ENCODE assay signal across 8 cellular contexts in the genomic region with DNA sequence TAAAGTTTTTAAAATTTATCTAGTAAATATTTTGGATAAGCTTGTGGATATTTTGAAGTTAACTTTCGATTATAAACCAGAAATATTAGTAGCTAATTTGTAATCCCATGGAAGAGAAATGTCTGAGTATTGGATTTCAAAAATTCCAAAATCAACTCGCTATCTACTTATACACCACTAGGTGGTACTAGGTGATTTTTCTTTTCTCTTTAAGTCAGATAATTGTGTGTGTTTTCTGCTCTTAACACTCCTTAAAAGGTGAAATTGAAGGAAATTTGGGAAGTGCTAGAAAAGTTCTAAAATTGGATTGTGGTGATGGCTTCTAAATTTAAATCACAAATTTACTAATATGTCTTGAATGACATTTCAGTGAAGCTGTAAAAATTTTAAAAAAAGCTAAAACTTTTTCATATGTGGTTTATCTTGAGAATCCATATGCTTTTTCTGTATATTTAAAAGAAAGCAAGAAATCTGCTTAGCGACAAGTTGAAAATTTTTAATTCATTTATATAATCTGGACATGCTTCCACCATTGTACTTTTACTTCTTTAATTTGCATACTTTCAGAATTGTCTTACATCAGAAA.
DNase-seq lines count a peak whose midpoint lies in the region; ATAC-seq and TF ChIP-seq lines count a peak whose summit lies in the region.

No MANE protein-coding gene starts in this region.

- TF ChIP-seq CTCF in HFFc6 (IDR thresholded peaks at IDR 0.05) (peak; percentile 87), RWPE1 (conservative IDR thresholded peaks at IDR 0.05; ENCODE audit: low read depth) (peak; percentile 75), fibroblast of pulmonary artery (IDR thresholded peaks at IDR 0.05; ENCODE audit: low read length, missing control alignments) (peak; percentile 60)

- H3K4me3 ChIP-seq in fibroblast of pulmonary artery (replicated peaks; ENCODE audit: low read depth, low read length), result no peak overlapping the region

- no peak overlapping the region for H3K4me3 Mint-ChIP-seq in HFFc6

- H3K27me3 Mint-ChIP-seq in HFFc6 (ENCODE audit: insufficient read depth), result peaks cover 14% of the 10 kb centered on the region

- POLR2A ChIA-PET in RWPE1 (lab: Yijun Ruan, JAX; ENCODE audit: low non-redundant PET), result no interaction called here

- no peak overlapping the region for H3K27ac Mint-ChIP-seq in HFFc6

- H3K4me1 Mint-ChIP-seq in HFFc6 (ENCODE audit: low read depth), result peaks cover 24% of the 10 kb centered on the region

- no peaks in the 10 kb centered on the region for H3K9me3 Mint-ChIP-seq in HFFc6

- H3K36me3 Mint-ChIP-seq in HFFc6 (ENCODE audit: low read depth), result no peaks in the 10 kb centered on the region

- ATAC-seq in GM21619 (IDR thresholded peaks at IDR 0.05; ENCODE audit: unreplicated experiment), result no peak
- no peak for ATAC-seq in HG02840 (IDR thresholded peaks at IDR 0.05; ENCODE audit: low FRiP score, unreplicated experiment)
- ATAC-seq in HG03039 (IDR thresholded peaks at IDR 0.05; ENCODE audit: unreplicated experiment), result no peak

- CTCF ChIA-PET in RWPE1 (lab: Yijun Ruan, JAX), result interaction anchor here (0.6 to 3.1 kb wide), 9 partner anchors 12 to 473 kb away, joined by 3 to 33 read pairs (median 3); no protein-coding TSS in a partner anchor

- no peak overlapping the region for H3K27ac ChIP-seq in RWPE1

- DNase-seq in DMS53 treated with DMSO at 0.1 percent for 48 hours (lab: John Stamatoyannopoulos, UW; ENCODE audit: unreplicated experiment) (peak; percentile 65), HFFc6 (no peak), RWPE1 (ENCODE audit: low spot score) (no peak), fibroblast of pulmonary artery (ENCODE audit: low read depth) (peak; percentile 67), superior temporal gyrus (ENCODE audit: extremely low spot score) (peak; percentile 73)

Comparison
In these comparisons a context has a peak if more than half of its experiments do, and no peak if none do; other contexts are left out.
1. DNase-seq: peak in DMS53 treated with DMSO at 0.1 percent for 48 hours (single experiment), fibroblast of pulmonary artery (single experiment) and superior temporal gyrus (single experiment); none in HFFc6 (single experiment) and RWPE1 (single experiment).
2. Peak in every context shown above with its lines, with median percentiles within 50 percentile points of each other: CTCF ChIP-seq.